ENCODE assay signal across 24 cellular contexts in genomic region chr11:58046231-58046630, GRCh38. TPM values are rescaled to one million over a fixed set of nuclear protein-coding genes. Genes with fewer than 3 reads are reported as not detected.
"Had no signal": no experiment of that assay in that cellular context is flagged by ENCODE, and none has a peak within 500 bp of the region (broad histone marks: within the 10 kb centered on the region; RNA-seq: fewer than 3 reads in every experiment).

No MANE protein-coding gene starts in this region.

- H3K36me3 ChIP-seq: MG63, SJCRH30 had no signal

- ATAC-seq: Panc1, PC-3, SK-N-SH treated with all-trans-retinoic acid at 6 μM for 48 hours had no signal

- DNase-seq: Karpas-422, KG1, MG63, NCI-H1092, NCI-H1105 treated with DMSO at 0.1 percent for 48 hours, NCI-H1417 treated with DMSO at 0.1 percent for 48 hours, NCI-H146, NCI-H1694 treated with DMSO at 0.1 percent for 48 hours, NCI-H1930, NCI-H2081, NCI-H2107, NCI-H2227 treated with DMSO at 0.1 percent for 48 hours, NCI-H446, NCI-H510A, NCI-H524 treated with DMSO at 0.1 percent for 48 hours, NCI-H69, NCI-H774, PC-3, SHP77, SJCRH30 had no signal

- H3K27ac ChIP-seq: RWPE1, SJCRH30 had no signal

- H3K4me1 ChIP-seq: SJCRH30 had no signal

- H3K27me3 ChIP-seq: MG63, SJCRH30 had no signal

- H3K9me3 ChIP-seq: MG63, SJCRH30 had no signal

- H3K4me3 ChIP-seq: MG63, SJCRH30 had no signal

RNA-seq across cellular contexts. Expression of gene OR6Q1, which starts 15.5 kb away (rescaled TPM):
- total RNA-seq: HT-29, PC-3, SJCRH30 had no signal

RNA-seq across cellular contexts. Expression of gene OR9Q1, which starts 22.6 kb away (rescaled TPM):
- total RNA-seq: HT-29, PC-3, SJCRH30 had no signal
